In genomic region chr2:2542966-2543555, GRCh38 we compare ENCODE assay signal across 13 cellular contexts.
DNase-seq lines count a peak whose midpoint lies in the region; ATAC-seq, FAIRE-seq and TF ChIP-seq lines count a peak whose summit lies in the region.
"Had no signal": no experiment of that assay in that cellular context is flagged by ENCODE, and none has a peak within 500 bp of the region (broad histone marks: within the 10 kb centered on the region; RNA-seq: fewer than 3 reads in every experiment).

No MANE protein-coding gene starts in this region.

- H3K9me3 ChIP-seq in K562 (replicated peaks; ENCODE audit: control insufficient read depth, insufficient read depth, low read depth, low read length), result no peaks in the 10 kb centered on the region
- no peaks in the 10 kb centered on the region for H3K9me3 ChIP-seq in neural cell (ENCODE audit: low read length)
- H3K9me3 ChIP-seq in CD8-positive, alpha-beta T cell (ENCODE audit: low read length), result no peaks in the 10 kb centered on the region
- H3K9me3 ChIP-seq: uterus had no signal

- no peaks in the 10 kb centered on the region for H3K4me1 Mint-ChIP-seq in CD8-positive, alpha-beta T cell (ENCODE audit: low read depth)
- H3K4me1 Mint-ChIP-seq: activated naive CD8-positive, alpha-beta T cell treated with anti-CD3 and anti-CD28 coated beads, Interleukin-2, amount 10 ng/mL, durations not matched to agents 7 days and 5 days; naive thymus-derived CD4-positive, alpha-beta T cell had no signal

- 4% methylated on average over 14 of the region's 24 CpGs for WGBS in K562 (ENCODE audit: insufficient coverage, low coverage, missing lambda C conversion rate)

- no peak overlapping the region for H3K27ac ChIP-seq in K562 (ENCODE audit: extremely low read depth, low read depth, low read length)
- peak overlapping the region; percentile 60 for H3K27ac ChIP-seq in neural cell (ENCODE audit: low read length)
- no peak overlapping the region for H3K27ac ChIP-seq in CD8-positive, alpha-beta T cell (ENCODE audit: low read depth, low read length)
- H3K27ac ChIP-seq: uterus had no signal

- in situ Hi-C loops in K562 (cut with MboI), result no loop called here

- no peaks in the 10 kb centered on the region for H3K9me1 ChIP-seq in K562 (ENCODE audit: control insufficient read depth, insufficient read depth, low read length)

- peaks cover 0 to 5% of the 10 kb centered on the region in 2 experiments; a peak in 2 of 5 replicates for H3K4me1 ChIP-seq in K562 (replicated peaks in 1 of 2; ENCODE audit: control insufficient read depth in 2 of 2, insufficient read depth in 2 of 2, low read length in 2 of 2)
- H3K4me1 ChIP-seq in CD8-positive, alpha-beta T cell (ENCODE audit: insufficient read depth, low read length), result no peaks in the 10 kb centered on the region
- H3K4me1 ChIP-seq: uterus had no signal

- ATAC-seq in K562 (peak; percentile 95), HG03095 (IDR thresholded peaks at IDR 0.05; ENCODE audit: unreplicated experiment) (no peak)
- ATAC-seq in CD8-positive, alpha-beta T cell, result no peak
- ATAC-seq: naive thymus-derived CD4-positive, alpha-beta T cell had no signal

- H3K27ac Mint-ChIP-seq in CD8-positive, alpha-beta T cell, result no peak overlapping the region
- H3K27ac Mint-ChIP-seq: activated naive CD8-positive, alpha-beta T cell treated with anti-CD3 and anti-CD28 coated beads, Interleukin-2, amount 10 ng/mL, durations not matched to agents 7 days and 5 days; naive thymus-derived CD4-positive, alpha-beta T cell had no signal

- no peak for TF ChIP-seq POLR2A in K562 (conservative IDR thresholded peaks at IDR 0.05)

- no peaks in the 10 kb centered on the region for H4K20me1 ChIP-seq in K562 (replicated peaks; ENCODE audit: control insufficient read depth, insufficient read depth, low read length)
- no peaks in the 10 kb centered on the region for H4K20me1 ChIP-seq in neural cell (ENCODE audit: insufficient read depth)

- POLR2A ChIA-PET in K562 (lab: Yijun Ruan, JAX), result interaction anchor here (0.6 to 0.8 kb wide), 2 partner anchors 693 to 1238 kb away, joined by 3 to 4 read pairs; no protein-coding TSS in a partner anchor
- POLR2A ChIA-PET in CD8-positive, alpha-beta T cell (lab: Charles Lee), result no interaction called here

- peak; percentile 38 to 61 (median 55); a peak in 5 of 6 replicates for TF ChIP-seq CTCF in K562 (IDR thresholded peaks at IDR 0.05 in 2 of 3, conservative IDR thresholded peaks at IDR 0.05 in 1 of 3; ENCODE audit: insufficient read depth in 2 of 3, low read depth in 1 of 3, low read length in 3 of 3)
- TF ChIP-seq CTCF in neural cell (IDR thresholded peaks at IDR 0.05; ENCODE audit: poor library complexity, severe bottlenecking), result peak; percentile 59
- no peak for TF ChIP-seq CTCF in CD8-positive, alpha-beta T cell (IDR thresholded peaks at IDR 0.05)

- H3K9me3 Mint-ChIP-seq in CD8-positive, alpha-beta T cell, result no peaks in the 10 kb centered on the region
- H3K9me3 Mint-ChIP-seq: activated naive CD8-positive, alpha-beta T cell treated with anti-CD3 and anti-CD28 coated beads, Interleukin-2, amount 10 ng/mL, durations not matched to agents 7 days and 5 days; naive thymus-derived CD4-positive, alpha-beta T cell had no signal

- peak overlapping the region; percentile 68 for H3K4me2 ChIP-seq in K562 (ENCODE audit: insufficient read depth, low read length)
- no peak overlapping the region for H3K4me2 ChIP-seq in neural cell (ENCODE audit: low read length)

- H3K9ac ChIP-seq in K562 (ENCODE audit: insufficient read depth in 1 of 2, low read depth in 2 of 2, low read length in 2 of 2) (peak overlapping the region; percentile 18 to 71; a peak in 2 of 4 replicates), neural cell (ENCODE audit: low read length) (peak overlapping the region; percentile 34)

- H3K4me3 ChIP-seq in K562 (peak overlapping the region; percentile 20; the same call in 1 of the 2 replicates), neural cell (ENCODE audit: low read length) (no peak overlapping the region)
- H3K4me3 ChIP-seq in CD8-positive, alpha-beta T cell (ENCODE audit: low read depth, low read length), result no peak overlapping the region
- H3K4me3 ChIP-seq: uterus had no signal

- intact Hi-C loops in K562 (cut with micrococcal nuclease), result no loop called here
- intact Hi-C loops in CD8-positive, alpha-beta T cell (cut with DNase I, micrococcal nuclease), result no loop called here

- peaks cover 10% of the 10 kb centered on the region for H3K27me3 Mint-ChIP-seq in CD8-positive, alpha-beta T cell (ENCODE audit: low read depth)
- H3K27me3 Mint-ChIP-seq: activated naive CD8-positive, alpha-beta T cell treated with anti-CD3 and anti-CD28 coated beads, Interleukin-2, amount 10 ng/mL, durations not matched to agents 7 days and 5 days had no signal

- CTCF ChIA-PET in K562 (lab: Yijun Ruan, JAX; ENCODE audit: low intra/inter-chr PET ratio), result no interaction called here
- CTCF ChIA-PET in CD8-positive, alpha-beta T cell (lab: Charles Lee), result interaction anchor here (0.7 kb wide), 1 partner anchor 39 kb away, joined by 3 read pairs; no protein-coding TSS in a partner anchor

- DNase-seq in DMS153 treated with DMSO at 0.1 percent for 48 hours (lab: John Stamatoyannopoulos, UW; ENCODE audit: unreplicated experiment) (peak; percentile 48), NCI-H2081 treated with DMSO at 0.1 percent for 48 hours (lab: John Stamatoyannopoulos, UW) (peak; percentile 89), K562 (ENCODE audit: extremely low read depth in 1 of 4, low spot score in 3 of 4) (peak; percentile 21 to 50 (median 38)), epidermal melanocyte (ENCODE audit: insufficient read length, low spot score) (no peak), NCI-H2196 (lab: John Stamatoyannopoulos, UW; ENCODE audit: unreplicated experiment) (no peak)
- DNase-seq in CD8-positive, alpha-beta T cell, result no peak
- DNase-seq: activated naive CD8-positive, alpha-beta T cell treated with anti-CD3 and anti-CD28 coated beads, Interleukin-2, amount 10 ng/mL, durations not matched to agents 7 days and 5 days; KBM-7; NCI-H226; uterus had no signal

- TF ChIP-seq EP300 in K562 (IDR thresholded peaks at IDR 0.05; ENCODE audit: low read length) (no peak), neural cell (conservative IDR thresholded peaks at IDR 0.05; ENCODE audit: poor library complexity, severe bottlenecking) (peak; percentile 30)

- H3F3A ChIP-seq in neural cell (ENCODE audit: insufficient read depth, low read length, poor library complexity, severe bottlenecking), result no peaks in the 10 kb centered on the region

- TF ChIP-seq RAD21 in K562 (CRISPR knock-in tag; conservative IDR thresholded peaks at IDR 0.05 in 1 of 2, IDR thresholded peaks at IDR 0.05 in 1 of 2), result peak in 1 of 2 experiments; percentile 30; a peak in 2 of 4 replicates
- TF ChIP-seq RAD21 in neural cell (conservative IDR thresholded peaks at IDR 0.05), result peak; percentile 68

- no peaks in the 10 kb centered on the region for H3K36me3 Mint-ChIP-seq in CD8-positive, alpha-beta T cell
- H3K36me3 Mint-ChIP-seq: activated naive CD8-positive, alpha-beta T cell treated with anti-CD3 and anti-CD28 coated beads, Interleukin-2, amount 10 ng/mL, durations not matched to agents 7 days and 5 days; naive thymus-derived CD4-positive, alpha-beta T cell had no signal

- no TSS peak for BruUV-seq in K562 (replicated peaks; lab: Mats Ljungman, UMichigan)

- no peaks in the 10 kb centered on the region for H3K79me2 ChIP-seq in K562 (ENCODE audit: control insufficient read depth, insufficient read depth, low read length)
- H3K79me2 ChIP-seq in neural cell (replicated peaks; ENCODE audit: insufficient read depth, low read length), result no peaks in the 10 kb centered on the region

- H3K36me3 ChIP-seq in K562 (ENCODE audit: control insufficient read depth, insufficient read depth, low read length) (no peaks in the 10 kb centered on the region), neural cell (ENCODE audit: insufficient read depth, low read length) (no peaks in the 10 kb centered on the region)
- no peaks in the 10 kb centered on the region for H3K36me3 ChIP-seq in CD8-positive, alpha-beta T cell (ENCODE audit: insufficient read depth, low read length)
- H3K36me3 ChIP-seq: uterus had no signal

- H3K4me3 Mint-ChIP-seq in CD8-positive, alpha-beta T cell, result no peak overlapping the region
- H3K4me3 Mint-ChIP-seq: activated naive CD8-positive, alpha-beta T cell treated with anti-CD3 and anti-CD28 coated beads, Interleukin-2, amount 10 ng/mL, durations not matched to agents 7 days and 5 days had no signal

- H3K9me2 ChIP-seq in neural cell (ENCODE audit: insufficient read depth, low read length), result no peaks in the 10 kb centered on the region

- no peak for FAIRE-seq in K562 (lab: Jason Lieb, UNC)

- H3K27me3 ChIP-seq in K562 (ENCODE audit: control insufficient read depth in 2 of 2, insufficient read depth in 2 of 2, low read length in 2 of 2) (peaks cover 2 to 31% of the 10 kb centered on the region in 2 experiments; a peak in 3 of 5 replicates), neural cell (ENCODE audit: insufficient read depth, low read depth, low read length) (no peaks in the 10 kb centered on the region)
- no peaks in the 10 kb centered on the region for H3K27me3 ChIP-seq in CD8-positive, alpha-beta T cell (ENCODE audit: insufficient read depth, low read length)
- H3K27me3 ChIP-seq: uterus had no signal

- H2AFZ ChIP-seq in K562 (ENCODE audit: low read depth, low read length) (peak overlapping the region; percentile 93), neural cell (ENCODE audit: low read depth, low read length) (no peak overlapping the region)

TF ChIP-seq in K562, 482 proteins besides CTCF, POLR2A, EP300 and RAD21 (continues in another document):
- no peak for TF ChIP-seq ADNP (tag; IDR thresholded peaks at IDR 0.05)
- TF ChIP-seq BRCA1 (IDR thresholded peaks at IDR 0.05), result no peak
- no peak for TF ChIP-seq BRCA1 (CRISPR knock-in tag; IDR thresholded peaks at IDR 0.05)
- no peak for TF ChIP-seq TAL1 (IDR thresholded peaks at IDR 0.05)
- no peak for TF ChIP-seq TCFL5 (CRISPR knock-in tag; conservative IDR thresholded peaks at IDR 0.05)
- no peak for TF ChIP-seq HOXB6 (CRISPR knock-in tag; IDR thresholded peaks at IDR 0.05; ENCODE audit: borderline replicate concordance)

TF ChIP-seq in neural cell, 6 proteins besides CTCF, POLR2A, EP300 and RAD21:
- TF ChIP-seq SMC3 (conservative IDR thresholded peaks at IDR 0.05; ENCODE audit: poor library complexity), result peak; percentile 64
- no peak for TF ChIP-seq POLR2AphosphoS5 (IDR thresholded peaks at IDR 0.05)

Comparison
In these comparisons a context has a peak if more than half of its experiments do, and no peak if none do; other contexts are left out.
1. DNase-seq: peak in DMS153 treated with DMSO at 0.1 percent for 48 hours (single experiment), NCI-H2081 treated with DMSO at 0.1 percent for 48 hours (single experiment) and K562 (4 of 4); none in epidermal melanocyte (single experiment), CD8-positive, alpha-beta T cell (0 of 7) and NCI-H2196 (single experiment).